22 cellular contexts compared by ENCODE assay signal in genomic region chr17:7107012-7107754, GRCh38. TPM values are rescaled to one million over a fixed set of nuclear protein-coding genes. Genes with fewer than 3 reads are reported as not detected.
DNase-seq lines count a peak whose midpoint lies in the region; ATAC-seq and TF ChIP-seq lines count a peak whose summit lies in the region.
"Had no signal": no experiment of that assay in that cellular context is flagged by ENCODE, and none has a peak within 500 bp of the region (broad histone marks: within the 10 kb centered on the region; RNA-seq: fewer than 3 reads in every experiment).

No MANE protein-coding gene starts in this region.

- H3K9me3 ChIP-seq in WERI-Rb-1 (ENCODE audit: severe bottlenecking) (no peaks in the 10 kb centered on the region), upper lobe of right lung (no peaks in the 10 kb centered on the region)
- H3K9me3 ChIP-seq: lower lobe of right lung, tibial artery had no signal

- DNase-seq in NCI-H2029 (lab: John Stamatoyannopoulos, UW) (peak; percentile 7), NCI-H2029 treated with DMSO at 0.1 percent for 48 hours (lab: John Stamatoyannopoulos, UW) (no peak), NCI-H2107 treated with DMSO at 0.1 percent for 48 hours (lab: John Stamatoyannopoulos, UW; ENCODE audit: unreplicated experiment) (peak; percentile 38), WERI-Rb-1 (peak; percentile 41), upper lobe of right lung (no peak), AG08395 (ENCODE audit: low spot score) (no peak)
- DNase-seq in stimulated activated naive CD4-positive, alpha-beta T cell treated with Interleukin-2 at 50 U/mL for 16 hours (lab: John Stamatoyannopoulos, UW), result no peak
- DNase-seq: activated naive CD4-positive, alpha-beta T cell treated with anti-CD3 and anti-CD28 coated beads for 36 hours; CD4-positive, alpha-beta T cell; cortex of kidney; H7; lower lobe of right lung; SW 1271; tibial artery had no signal

- H3K4me3 ChIP-seq in WERI-Rb-1 (ENCODE audit: low read depth, low read length) (no peak overlapping the region), upper lobe of right lung (no peak overlapping the region)
- H3K4me3 ChIP-seq: lower lobe of right lung, skin epidermis, tibial artery had no signal

- no peaks in the 10 kb centered on the region for H3K36me3 ChIP-seq in WERI-Rb-1
- no peaks in the 10 kb centered on the region for H3K36me3 ChIP-seq in upper lobe of right lung
- H3K36me3 ChIP-seq: lower lobe of right lung, tibial artery had no signal

- ATAC-seq in upper lobe of right lung, result peak; percentile 18
- ATAC-seq in HG02938 (IDR thresholded peaks at IDR 0.05; ENCODE audit: unreplicated experiment), result no peak
- ATAC-seq: Panc1; stimulated activated effector memory CD8-positive, alpha-beta T cell treated with anti-CD3 and anti-CD28 coated beads, Interleukin-12 subunit alpha, Interleukin-12 subunit beta, amount 100 ng/mL, for 72 hours had no signal

- TF ChIP-seq CTCF in WERI-Rb-1 (IDR thresholded peaks at IDR 0.05; ENCODE audit: low read depth, low read length) (no peak), upper lobe of right lung (IDR thresholded peaks at IDR 0.05) (no peak)

- intact Hi-C loops in upper lobe of right lung (cut with DNase I), result no loop called here

- no peak overlapping the region for H3K27ac ChIP-seq in WERI-Rb-1
- no peak overlapping the region for H3K27ac ChIP-seq in upper lobe of right lung
- H3K27ac ChIP-seq: epithelial cell of prostate, lower lobe of right lung, skin epidermis, tibial artery had no signal

- H3K27me3 ChIP-seq in WERI-Rb-1 (ENCODE audit: insufficient read depth, low read depth, severe bottlenecking) (no peaks in the 10 kb centered on the region), upper lobe of right lung (no peaks in the 10 kb centered on the region)

- H3K4me1 ChIP-seq in upper lobe of right lung, result no peaks in the 10 kb centered on the region
- H3K4me1 ChIP-seq: lower lobe of right lung, tibial artery had no signal

RNA-seq across cellular contexts. Expression of gene ASGR2, which starts 7.4 kb away (rescaled TPM):
- 1.3 TPM for total RNA-seq in upper lobe of right lung
- total RNA-seq: activated naive CD4-positive, alpha-beta T cell treated with anti-CD3 and anti-CD28 coated beads for 36 hours; G401; H7; MCF 10A; NCI-H460 had no signal

RNA-seq across cellular contexts. Expression of gene CLEC10A, which starts 27.1 kb away (rescaled TPM):
- 12.6 TPM for total RNA-seq in upper lobe of right lung
- total RNA-seq: activated naive CD4-positive, alpha-beta T cell treated with anti-CD3 and anti-CD28 coated beads for 36 hours; G401; H7; MCF 10A; NCI-H460 had no signal

Comparison
In these comparisons a context has a peak if more than half of its experiments do, and no peak if none do; other contexts are left out.
1. DNase-seq: peak in NCI-H2029 (single experiment), NCI-H2107 treated with DMSO at 0.1 percent for 48 hours (single experiment) and WERI-Rb-1 (single experiment); none in NCI-H2029 treated with DMSO at 0.1 percent for 48 hours (single experiment), upper lobe of right lung (single experiment), stimulated activated naive CD4-positive, alpha-beta T cell treated with Interleukin-2 at 50 U/mL for 16 hours (single experiment) and AG08395 (single experiment).